Comparison of ENCODE assay signal across 6 cellular contexts in genomic region chr16:70386289-70386986, GRCh38. TPM values are rescaled to one million over a fixed set of nuclear protein-coding genes. Genes with fewer than 3 reads are reported as not detected.
DNase-seq lines count a peak whose midpoint lies in the region; ATAC-seq and TF ChIP-seq lines count a peak whose summit lies in the region.
"Not testable (repeated sequence)": the region's sequence is repeated elsewhere in the genome, so short reads cannot be mapped to it uniquely, and the experiment has no call there.

No MANE protein-coding gene starts in this region.

- H3K27ac ChIP-seq in RWPE1 (peak overlapping the region; percentile 37), heart right ventricle (peak overlapping the region in 7 of 10 donors; percentile 23 to 77 (median 69)), skeletal muscle tissue (ENCODE audit: low read depth, low read length) (peak overlapping the region; percentile 95)

- H3K4me1 ChIP-seq in heart right ventricle (peaks cover 0 to 18% (median under 1%) of the 10 kb centered on the region in 9 donors), skeletal muscle tissue (ENCODE audit: control insufficient read depth in 3 of 3, insufficient read depth in 3 of 3, low read length in 3 of 3) (peaks cover 11 to 15% (median 12%) of the 10 kb centered on the region in 3 donors)

- H3K27me3 ChIP-seq in heart right ventricle; skeletal muscle tissue (ENCODE audit: control insufficient read depth in 3 of 3, insufficient read depth in 3 of 3, low read length in 3 of 3): not testable (repeated sequence)

- CTCF ChIA-PET in RWPE1 (lab: Yijun Ruan, JAX): interaction anchor here (0.6 kb wide), 1 partner anchor 23 kb away, joined by 6 read pairs; no protein-coding TSS in a partner anchor

- TF ChIP-seq CTCF in RWPE1 (conservative IDR thresholded peaks at IDR 0.05; ENCODE audit: low read depth); heart right ventricle (IDR thresholded peaks at IDR 0.05): not testable (repeated sequence)

- POLR2A ChIA-PET in RWPE1 (lab: Yijun Ruan, JAX; ENCODE audit: low non-redundant PET): not testable (repeated sequence)

- H3K9ac ChIP-seq in skeletal muscle tissue (ENCODE audit: low read depth in 1 of 3, low read length in 3 of 3): peak overlapping the region in 2 of 3 donors; percentile 56 to 60

- H3K36me3 ChIP-seq in heart right ventricle (peaks cover 0 to 81% (median 0%) of the 10 kb centered on the region in 9 donors), skeletal muscle tissue (ENCODE audit: control insufficient read depth in 3 of 3, insufficient read depth in 3 of 3, low read length in 3 of 3) (peaks cover 8 to 22% (median 12%) of the 10 kb centered on the region in 3 donors)

- peak; percentile 60 for ATAC-seq in Right ventricle myocardium superior (ENCODE audit: poor library complexity)
- ATAC-seq in heart right ventricle: peak in 6 of 8 donors; percentile 30 to 63 (median 49)
- ATAC-seq in left ventricle myocardium superior: peak; percentile 65
- peak; percentile 9 for ATAC-seq in left colon

- not testable (repeated sequence) for H3K9me3 ChIP-seq in heart right ventricle; skeletal muscle tissue (ENCODE audit: control insufficient read depth in 3 of 3, low read length in 3 of 3)

- not testable (repeated sequence) for H3K4me3 ChIP-seq in heart right ventricle; skeletal muscle tissue (ENCODE audit: low read length in 3 of 3)

- DNase-seq in RWPE1 (ENCODE audit: low spot score); left colon: not testable (repeated sequence)
- DNase-seq in Right ventricle myocardium superior (peak; percentile 44), heart right ventricle (peak in 1 of 2 donors; percentile 40), left ventricle myocardium superior (peak; percentile 48)

- intact Hi-C loops in Right ventricle myocardium superior (cut with DNase I): loop anchor here (5.0 kb wide), 1 partner anchor 51 kb away; the partner anchor contains the start of gene ST3GAL2
- intact Hi-C loops in heart right ventricle (cut with DNase I): loop anchor here in 1 of 10 donors (10.0 kb wide), 1 partner anchor 138 kb away; the partner anchor contains the start of genes COG4 and SF3B3
- intact Hi-C loops in left ventricle myocardium superior (cut with micrococcal nuclease); left colon (cut with DNase I, micrococcal nuclease): not testable (repeated sequence)

- 69 to 77% methylated on average over 20 of the region's 20 CpGs for whole genome bisulfite sequencing in heart right ventricle, 2 donors

RNA-seq across cellular contexts. Expression of gene DDX19A, which starts 39.7 kb away (rescaled TPM):
- total RNA-seq in Right ventricle myocardium superior (25.0 TPM), heart right ventricle (10 to 100 TPM; 22.9 to 31.3 (median 26.0) TPM), left ventricle myocardium superior (25.2 TPM), left colon (10 to 100 TPM; 16.1 to 19.0 TPM), skeletal muscle tissue (38.1 TPM)
- polyA plus RNA-seq in heart right ventricle: 10 to 100 TPM; 12.8 to 21.5 TPM

RNA-seq across cellular contexts. Expression of gene ST3GAL2, which starts 52.5 kb away (rescaled TPM):
- total RNA-seq in Right ventricle myocardium superior (19.6 TPM), heart right ventricle (10 to 100 TPM; 15.1 to 37.1 (median 20.9) TPM), left ventricle myocardium superior (19.0 TPM), left colon (1 to 10 TPM; 6.0 to 8.7 TPM), skeletal muscle tissue (24.5 TPM)
- polyA plus RNA-seq in heart right ventricle: 10 to 100 TPM in 1 of 2 donors, 1 to 10 TPM in 1; 8.0 to 10.8 TPM

Comparison
In these comparisons a context has a peak if more than half of its experiments do, and no peak if none do; other contexts are left out.
1. H3K27ac ChIP-seq: peak in every context shown above with its lines; median percentile 95 in skeletal muscle tissue; 69 in heart right ventricle; 37 in RWPE1.
2. ATAC-seq: peak in every context shown above with its lines; median percentile 65 in left ventricle myocardium superior; 60 in Right ventricle myocardium superior; 49 in heart right ventricle; 9 in left colon.